1 cellular context compared by ENCODE assay signal in the genomic region with DNA sequence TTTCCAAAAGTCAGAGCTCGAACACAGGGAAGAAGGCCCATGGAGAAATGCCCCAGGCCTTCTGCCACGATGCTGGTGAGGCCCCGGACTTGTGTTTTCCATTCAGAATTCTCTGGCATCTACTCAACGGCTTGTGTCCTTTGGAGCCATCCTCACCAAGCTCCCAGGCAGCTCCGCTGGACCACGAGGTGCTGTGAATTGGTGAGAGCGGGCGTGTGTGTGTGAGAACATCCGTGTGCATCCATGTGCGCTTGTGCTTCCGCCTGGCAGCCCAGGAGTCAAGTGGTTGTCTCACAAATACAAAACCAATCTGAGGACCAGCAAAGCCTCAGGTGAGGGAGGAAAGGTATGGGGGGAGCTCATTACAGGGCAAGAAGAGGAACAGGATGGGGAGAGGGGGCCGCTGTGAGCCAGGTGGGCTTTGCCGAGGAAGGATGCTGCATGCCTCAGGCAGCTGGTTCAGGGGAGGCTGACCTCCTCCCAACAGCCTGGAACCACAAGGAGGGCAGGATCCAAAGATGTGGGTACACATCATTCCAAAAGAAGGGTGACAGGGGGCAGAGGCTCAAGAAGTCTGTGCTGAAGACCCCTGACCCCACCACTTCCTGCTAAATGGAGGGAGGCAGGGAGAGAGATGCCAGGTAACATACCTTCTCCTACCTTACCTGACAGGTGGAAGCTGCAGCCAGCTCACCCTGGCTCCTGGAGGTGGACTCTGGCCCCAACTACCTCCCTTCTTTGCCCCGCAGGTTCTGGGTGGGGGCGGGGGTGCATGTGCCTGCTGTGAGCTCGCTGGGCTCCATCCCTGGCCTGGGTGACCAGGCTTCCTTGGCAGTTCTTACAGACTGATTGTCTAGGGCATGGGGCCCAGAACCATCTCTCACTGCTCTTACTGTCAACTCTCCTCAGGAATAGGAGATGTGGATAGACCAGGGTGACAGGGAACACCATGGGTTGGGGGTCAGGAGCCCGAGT.
TF ChIP-seq lines count a peak whose summit lies in the region.

No MANE protein-coding gene starts in this region.

TF ChIP-seq in H1, 55 proteins besides CTCF, POLR2A, EP300 and RAD21:
- TF ChIP-seq KDM1A (IDR thresholded peaks at IDR 0.05; ENCODE audit: borderline replicate concordance, low read length): no peak
- no peak for TF ChIP-seq RNF2 (IDR thresholded peaks at IDR 0.05; ENCODE audit: borderline replicate concordance, low read depth, low read length, missing control alignments, poor library complexity, severe bottlenecking)
- no peak for TF ChIP-seq GTF2F1 (IDR thresholded peaks at IDR 0.05; ENCODE audit: borderline replicate concordance, low read depth, low read length)
- no peak for TF ChIP-seq ASH2L (IDR thresholded peaks at IDR 0.05; ENCODE audit: low read length)
- TF ChIP-seq HDAC2 (IDR thresholded peaks at IDR 0.05; ENCODE audit: borderline replicate concordance in 1 of 2, low read depth in 2 of 2, low read length in 2 of 2): no peak
- TF ChIP-seq TAF1 (IDR thresholded peaks at IDR 0.05; ENCODE audit: low read depth, low read length): no peak
- TF ChIP-seq CEBPB (IDR thresholded peaks at IDR 0.05; ENCODE audit: low read depth, low read length): no peak
- TF ChIP-seq CHD2 (IDR thresholded peaks at IDR 0.05; ENCODE audit: low read length): no peak
- TF ChIP-seq SIN3A (conservative IDR thresholded peaks at IDR 0.05 in 1 of 2, IDR thresholded peaks at IDR 0.05 in 1 of 2; ENCODE audit: low read depth in 1 of 2, low read length in 2 of 2): no peak
- TF ChIP-seq, protein P1, sequence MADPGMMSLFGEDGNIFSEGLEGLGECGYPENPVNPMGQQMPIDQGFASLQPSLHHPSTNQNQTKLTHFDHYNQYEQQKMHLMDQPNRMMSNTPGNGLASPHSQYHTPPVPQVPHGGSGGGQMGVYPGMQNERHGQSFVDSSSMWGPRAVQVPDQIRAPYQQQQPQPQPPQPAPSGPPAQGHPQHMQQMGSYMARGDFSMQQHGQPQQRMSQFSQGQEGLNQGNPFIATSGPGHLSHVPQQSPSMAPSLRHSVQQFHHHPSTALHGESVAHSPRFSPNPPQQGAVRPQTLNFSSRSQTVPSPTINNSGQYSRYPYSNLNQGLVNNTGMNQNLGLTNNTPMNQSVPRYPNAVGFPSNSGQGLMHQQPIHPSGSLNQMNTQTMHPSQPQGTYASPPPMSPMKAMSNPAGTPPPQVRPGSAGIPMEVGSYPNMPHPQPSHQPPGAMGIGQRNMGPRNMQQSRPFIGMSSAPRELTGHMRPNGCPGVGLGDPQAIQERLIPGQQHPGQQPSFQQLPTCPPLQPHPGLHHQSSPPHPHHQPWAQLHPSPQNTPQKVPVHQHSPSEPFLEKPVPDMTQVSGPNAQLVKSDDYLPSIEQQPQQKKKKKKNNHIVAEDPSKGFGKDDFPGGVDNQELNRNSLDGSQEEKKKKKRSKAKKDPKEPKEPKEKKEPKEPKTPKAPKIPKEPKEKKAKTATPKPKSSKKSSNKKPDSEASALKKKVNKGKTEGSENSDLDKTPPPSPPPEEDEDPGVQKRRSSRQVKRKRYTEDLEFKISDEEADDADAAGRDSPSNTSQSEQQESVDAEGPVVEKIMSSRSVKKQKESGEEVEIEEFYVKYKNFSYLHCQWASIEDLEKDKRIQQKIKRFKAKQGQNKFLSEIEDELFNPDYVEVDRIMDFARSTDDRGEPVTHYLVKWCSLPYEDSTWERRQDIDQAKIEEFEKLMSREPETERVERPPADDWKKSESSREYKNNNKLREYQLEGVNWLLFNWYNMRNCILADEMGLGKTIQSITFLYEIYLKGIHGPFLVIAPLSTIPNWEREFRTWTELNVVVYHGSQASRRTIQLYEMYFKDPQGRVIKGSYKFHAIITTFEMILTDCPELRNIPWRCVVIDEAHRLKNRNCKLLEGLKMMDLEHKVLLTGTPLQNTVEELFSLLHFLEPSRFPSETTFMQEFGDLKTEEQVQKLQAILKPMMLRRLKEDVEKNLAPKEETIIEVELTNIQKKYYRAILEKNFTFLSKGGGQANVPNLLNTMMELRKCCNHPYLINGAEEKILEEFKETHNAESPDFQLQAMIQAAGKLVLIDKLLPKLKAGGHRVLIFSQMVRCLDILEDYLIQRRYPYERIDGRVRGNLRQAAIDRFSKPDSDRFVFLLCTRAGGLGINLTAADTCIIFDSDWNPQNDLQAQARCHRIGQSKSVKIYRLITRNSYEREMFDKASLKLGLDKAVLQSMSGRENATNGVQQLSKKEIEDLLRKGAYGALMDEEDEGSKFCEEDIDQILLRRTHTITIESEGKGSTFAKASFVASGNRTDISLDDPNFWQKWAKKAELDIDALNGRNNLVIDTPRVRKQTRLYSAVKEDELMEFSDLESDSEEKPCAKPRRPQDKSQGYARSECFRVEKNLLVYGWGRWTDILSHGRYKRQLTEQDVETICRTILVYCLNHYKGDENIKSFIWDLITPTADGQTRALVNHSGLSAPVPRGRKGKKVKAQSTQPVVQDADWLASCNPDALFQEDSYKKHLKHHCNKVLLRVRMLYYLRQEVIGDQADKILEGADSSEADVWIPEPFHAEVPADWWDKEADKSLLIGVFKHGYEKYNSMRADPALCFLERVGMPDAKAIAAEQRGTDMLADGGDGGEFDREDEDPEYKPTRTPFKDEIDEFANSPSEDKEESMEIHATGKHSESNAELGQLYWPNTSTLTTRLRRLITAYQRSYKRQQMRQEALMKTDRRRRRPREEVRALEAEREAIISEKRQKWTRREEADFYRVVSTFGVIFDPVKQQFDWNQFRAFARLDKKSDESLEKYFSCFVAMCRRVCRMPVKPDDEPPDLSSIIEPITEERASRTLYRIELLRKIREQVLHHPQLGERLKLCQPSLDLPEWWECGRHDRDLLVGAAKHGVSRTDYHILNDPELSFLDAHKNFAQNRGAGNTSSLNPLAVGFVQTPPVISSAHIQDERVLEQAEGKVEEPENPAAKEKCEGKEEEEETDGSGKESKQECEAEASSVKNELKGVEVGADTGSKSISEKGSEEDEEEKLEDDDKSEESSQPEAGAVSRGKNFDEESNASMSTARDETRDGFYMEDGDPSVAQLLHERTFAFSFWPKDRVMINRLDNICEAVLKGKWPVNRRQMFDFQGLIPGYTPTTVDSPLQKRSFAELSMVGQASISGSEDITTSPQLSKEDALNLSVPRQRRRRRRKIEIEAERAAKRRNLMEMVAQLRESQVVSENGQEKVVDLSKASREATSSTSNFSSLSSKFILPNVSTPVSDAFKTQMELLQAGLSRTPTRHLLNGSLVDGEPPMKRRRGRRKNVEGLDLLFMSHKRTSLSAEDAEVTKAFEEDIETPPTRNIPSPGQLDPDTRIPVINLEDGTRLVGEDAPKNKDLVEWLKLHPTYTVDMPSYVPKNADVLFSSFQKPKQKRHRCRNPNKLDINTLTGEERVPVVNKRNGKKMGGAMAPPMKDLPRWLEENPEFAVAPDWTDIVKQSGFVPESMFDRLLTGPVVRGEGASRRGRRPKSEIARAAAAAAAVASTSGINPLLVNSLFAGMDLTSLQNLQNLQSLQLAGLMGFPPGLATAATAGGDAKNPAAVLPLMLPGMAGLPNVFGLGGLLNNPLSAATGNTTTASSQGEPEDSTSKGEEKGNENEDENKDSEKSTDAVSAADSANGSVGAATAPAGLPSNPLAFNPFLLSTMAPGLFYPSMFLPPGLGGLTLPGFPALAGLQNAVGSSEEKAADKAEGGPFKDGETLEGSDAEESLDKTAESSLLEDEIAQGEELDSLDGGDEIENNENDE (IDR thresholded peaks at IDR 0.05; ENCODE audit: insufficient replicate concordance, low read length): no peak
- TF ChIP-seq SAP30 (IDR thresholded peaks at IDR 0.05; ENCODE audit: insufficient read depth, insufficient replicate concordance, low read length): no peak
- no peak for TF ChIP-seq EZH2 (IDR thresholded peaks at IDR 0.05; ENCODE audit: low read depth, low read length, severe bottlenecking)
- no peak for TF ChIP-seq POLR2AphosphoS5 (IDR thresholded peaks at IDR 0.05; ENCODE audit: low read depth, low read length)
- TF ChIP-seq, protein P2, sequence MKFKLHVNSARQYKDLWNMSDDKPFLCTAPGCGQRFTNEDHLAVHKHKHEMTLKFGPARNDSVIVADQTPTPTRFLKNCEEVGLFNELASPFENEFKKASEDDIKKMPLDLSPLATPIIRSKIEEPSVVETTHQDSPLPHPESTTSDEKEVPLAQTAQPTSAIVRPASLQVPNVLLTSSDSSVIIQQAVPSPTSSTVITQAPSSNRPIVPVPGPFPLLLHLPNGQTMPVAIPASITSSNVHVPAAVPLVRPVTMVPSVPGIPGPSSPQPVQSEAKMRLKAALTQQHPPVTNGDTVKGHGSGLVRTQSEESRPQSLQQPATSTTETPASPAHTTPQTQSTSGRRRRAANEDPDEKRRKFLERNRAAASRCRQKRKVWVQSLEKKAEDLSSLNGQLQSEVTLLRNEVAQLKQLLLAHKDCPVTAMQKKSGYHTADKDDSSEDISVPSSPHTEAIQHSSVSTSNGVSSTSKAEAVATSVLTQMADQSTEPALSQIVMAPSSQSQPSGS (IDR thresholded peaks at IDR 0.05; ENCODE audit: low read length): no peak
TF ChIP-seq in H1: peak in this region for 0.
